1 cellular context compared by ENCODE assay signal in the genomic region with DNA sequence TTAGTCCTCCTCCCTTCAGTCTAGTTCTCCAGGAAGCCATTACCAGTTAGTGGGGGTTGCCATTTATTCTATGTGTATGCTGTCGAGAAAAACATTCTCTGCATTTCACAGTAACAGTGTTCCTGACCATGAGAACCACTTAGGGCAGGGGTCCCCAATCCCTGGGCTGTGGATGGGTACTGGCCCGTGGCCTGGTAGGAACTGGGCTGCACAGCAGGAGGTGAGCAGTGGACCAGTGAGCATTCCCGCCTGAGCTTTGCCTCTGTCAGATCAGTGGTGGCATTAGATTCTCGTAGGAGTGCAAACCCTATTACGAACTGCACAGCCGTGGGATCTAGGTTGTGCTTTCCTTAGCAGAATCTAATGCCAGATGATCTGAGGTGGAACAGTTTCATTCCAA.
TF ChIP-seq lines count a peak whose summit lies in the region.

No MANE protein-coding gene starts in this region.

TF ChIP-seq in A549, 52 proteins besides CTCF, POLR2A, EP300 and RAD21 (continued from another document):
- TF ChIP-seq, protein P1, sequence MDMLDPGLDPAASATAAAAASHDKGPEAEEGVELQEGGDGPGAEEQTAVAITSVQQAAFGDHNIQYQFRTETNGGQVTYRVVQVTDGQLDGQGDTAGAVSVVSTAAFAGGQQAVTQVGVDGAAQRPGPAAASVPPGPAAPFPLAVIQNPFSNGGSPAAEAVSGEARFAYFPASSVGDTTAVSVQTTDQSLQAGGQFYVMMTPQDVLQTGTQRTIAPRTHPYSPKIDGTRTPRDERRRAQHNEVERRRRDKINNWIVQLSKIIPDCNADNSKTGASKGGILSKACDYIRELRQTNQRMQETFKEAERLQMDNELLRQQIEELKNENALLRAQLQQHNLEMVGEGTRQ (IDR thresholded peaks at IDR 0.05) = no peak
- no peak for TF ChIP-seq HOXA7 (CRISPR knock-in tag; IDR thresholded peaks at IDR 0.05)
- TF ChIP-seq RARB (CRISPR knock-in tag; IDR thresholded peaks at IDR 0.05) = no peak
